Comparison of ENCODE assay signal across 8 cellular contexts in genomic region chr12:10214131-10214876, GRCh38. TPM values are rescaled to one million over a fixed set of nuclear protein-coding genes. Genes with fewer than 3 reads are reported as not detected.
DNase-seq lines count a peak whose midpoint lies in the region; ATAC-seq lines count a peak whose summit lies in the region.

No MANE protein-coding gene starts in this region.

- peak overlapping the region in 1 of 6 donors; percentile 57 for H3K27ac Mint-ChIP-seq in naive B cell

- peaks cover 15 to 25% (median 22%) of the 10 kb centered on the region in 3 donors for H3K27me3 Mint-ChIP-seq in naive B cell

- in situ Hi-C loops in KBM-7 (cut with MboI; ENCODE audit: low pct_unique_long_range_greater_than_20kb, low sequenced_read_pairs), result no loop called here

- no peaks in the 10 kb centered on the region for H3K36me3 Mint-ChIP-seq in naive B cell

- DNase-seq in EL (peak; percentile 65), NCI-H82 (lab: John Stamatoyannopoulos, UW) (peak; percentile 62), dermis blood vessel endothelial cell (peak; percentile 63), naive B cell (no peak), KBM-7 (no peak), COLO668 (lab: John Stamatoyannopoulos, UW; ENCODE audit: unreplicated experiment) (no peak), occipital lobe (lab: John Stamatoyannopoulos, UW) (no peak)
- DNase-seq in stimulated activated naive CD4-positive, alpha-beta T cell (lab: John Stamatoyannopoulos, UW), result no peak

- no peak for ATAC-seq in naive B cell (ENCODE audit: low read depth in 2 of 2)

- peak overlapping the region; percentile 91 to 96 (median 94) for H3K4me3 Mint-ChIP-seq in naive B cell

- peaks cover 13 to 21% (median 13%) of the 10 kb centered on the region in 3 donors for H3K4me1 Mint-ChIP-seq in naive B cell

- H3K9me3 Mint-ChIP-seq in naive B cell, result peaks cover 0 to 2% (median 0%) of the 10 kb centered on the region in 7 donors

RNA-seq across cellular contexts. Expression of gene GABARAPL1, which starts 1.6 kb away (rescaled TPM):
- total RNA-seq in dermis blood vessel endothelial cell (76.9 and 88.2 TPM in 2 replicates), occipital lobe (60.7 TPM)
- 1 to 10 TPM in 5 of 6 donors, not detected in 1; 1.3 to 2.8 (median 2.1) TPM for polyA plus RNA-seq in naive B cell (ENCODE audit: low read depth in 6 of 6)

RNA-seq across cellular contexts. Expression of gene TMEM52B, which starts 35.5 kb away (rescaled TPM):
- total RNA-seq in dermis blood vessel endothelial cell, result not detected in 2 replicates
- polyA plus RNA-seq in naive B cell (ENCODE audit: low read depth in 6 of 6), result not detected
- 0.62 TPM for total RNA-seq in occipital lobe

RNA-seq across cellular contexts. Expression of gene OLR1, which starts 42.4 kb away (rescaled TPM):
- total RNA-seq in dermis blood vessel endothelial cell (not detected in 2 replicates), occipital lobe (7.3 TPM)
- polyA plus RNA-seq in naive B cell (ENCODE audit: low read depth in 6 of 6), result not detected

Comparison
In these comparisons a context has a peak if more than half of its experiments do, and no peak if none do; other contexts are left out.
1. DNase-seq: peak in EL (single experiment), NCI-H82 (single experiment) and dermis blood vessel endothelial cell (single experiment); none in naive B cell (single experiment), stimulated activated naive CD4-positive, alpha-beta T cell (0 of 6), KBM-7 (single experiment), COLO668 (single experiment) and occipital lobe (single experiment).